ENCODE assay signal across 8 cellular contexts in genomic region chr17:45601605-45602539, GRCh38.
DNase-seq lines count a peak whose midpoint lies in the region; ATAC-seq and TF ChIP-seq lines count a peak whose summit lies in the region.
"Not testable (repeated sequence)": the region's sequence is repeated elsewhere in the genome, so short reads cannot be mapped to it uniquely, and the experiment has no call there.

No MANE protein-coding gene starts in this region.

- not testable (repeated sequence) for H3K4me1 ChIP-seq in HEK293 (ENCODE audit: control insufficient read depth, insufficient read depth, low read length); foreskin keratinocyte; right lobe of liver; psoas muscle; upper lobe of right lung

- CTCF ChIA-PET in Calu3 (lab: Charles Lee); HEK293 (lab: Yijun Ruan, JAX); WTC11 (lab: Charles Lee): not testable (repeated sequence)

- H3K4me3 Mint-ChIP-seq in Calu3 (ENCODE audit: low read depth, unreplicated experiment) (peak overlapping the region; percentile 27), WTC11 (peak overlapping the region; percentile 47)

- WGBS in right lobe of liver (ENCODE audit: insufficient coverage, low coverage, low lambda C conversion rate, missing lambda C conversion rate) = no CpG with 5 or more reads among the region's 63 CpGs
- 76 to 89% (median 79%) methylated on average over 13 to 16 of the region's 63 CpGs for WGBS in psoas muscle, 3 donors

- not testable (repeated sequence) for H3K36me3 Mint-ChIP-seq in Calu3 (ENCODE audit: insufficient read depth, unreplicated experiment); WTC11

- not testable (repeated sequence) for H3K36me3 ChIP-seq in HEK293 (ENCODE audit: control insufficient read depth in 2 of 2, insufficient read depth in 1 of 2, low read length in 2 of 2); right lobe of liver; psoas muscle (ENCODE audit: insufficient read depth in 1 of 2, low read depth in 1 of 2); upper lobe of right lung

- not testable (repeated sequence) for H3K27ac ChIP-seq in HEK293 (ENCODE audit: extremely low read depth, low read depth, low read length); foreskin keratinocyte; right lobe of liver; psoas muscle; upper lobe of right lung

- not testable (repeated sequence) for BruUV-seq in Calu3 (replicated peaks; lab: Mats Ljungman, UMichigan)

- ATAC-seq in WTC11 (peak; percentile 74), foreskin keratinocyte (peak; percentile 20), left ventricle myocardium superior (peak; percentile 45), right lobe of liver (peak; percentile 21 to 64 (median 55)), psoas muscle (peak in 3 of 4 donors; percentile 51 to 53 (median 52)), upper lobe of right lung (peak; percentile 55)

- POLR2A ChIA-PET in HEK293 (lab: Yijun Ruan, JAX); WTC11 (lab: Charles Lee): not testable (repeated sequence)

- H3K9me3 Mint-ChIP-seq in Calu3 (ENCODE audit: low read depth, unreplicated experiment); WTC11: not testable (repeated sequence)

- H3K4me3 ChIP-seq in HEK293 (ENCODE audit: low read depth, low read length); right lobe of liver; psoas muscle; upper lobe of right lung: not testable (repeated sequence)

- not testable (repeated sequence) for H3K9me3 ChIP-seq in HEK293 (ENCODE audit: control insufficient read depth, insufficient read depth, low read depth, low read length); right lobe of liver; psoas muscle; upper lobe of right lung

- TF ChIP-seq CTCF in Calu3 (IDR thresholded peaks at IDR 0.05; ENCODE audit: unreplicated experiment); HEK293 (tag by site-specific recombination; IDR thresholded peaks at IDR 0.05); WTC11 (IDR thresholded peaks at IDR 0.05); foreskin keratinocyte (conservative IDR thresholded peaks at IDR 0.05); right lobe of liver (IDR thresholded peaks at IDR 0.05); psoas muscle (IDR thresholded peaks at IDR 0.05); upper lobe of right lung (IDR thresholded peaks at IDR 0.05): not testable (repeated sequence)

- not testable (repeated sequence) for H3K27me3 ChIP-seq in foreskin keratinocyte; right lobe of liver; psoas muscle (ENCODE audit: insufficient read depth in 3 of 3, low read length in 2 of 3); upper lobe of right lung

- H3K27ac Mint-ChIP-seq in Calu3 (ENCODE audit: unreplicated experiment); WTC11: not testable (repeated sequence)

- DNase-seq in Calu3; WTC11 (ENCODE audit: low spot score); foreskin keratinocyte; left ventricle myocardium superior; right lobe of liver; psoas muscle; upper lobe of right lung: not testable (repeated sequence)

- not testable (repeated sequence) for TF ChIP-seq POLR2A in right lobe of liver (IDR thresholded peaks at IDR 0.05)

- peaks cover 12% of the 10 kb centered on the region for H3K27me3 Mint-ChIP-seq in Calu3 (ENCODE audit: unreplicated experiment)
- not testable (repeated sequence) for H3K27me3 Mint-ChIP-seq in WTC11 (ENCODE audit: low read depth)

- H3K4me1 Mint-ChIP-seq in Calu3 (ENCODE audit: low read depth, unreplicated experiment); WTC11: not testable (repeated sequence)

- intact Hi-C loops in Calu3 (cut with micrococcal nuclease; ENCODE audit: unreplicated experiment); left ventricle myocardium superior (cut with micrococcal nuclease); right lobe of liver (cut with DNase I); psoas muscle (cut with DNase I); upper lobe of right lung (cut with DNase I): not testable (repeated sequence)

TF ChIP-seq in HEK293, 187 proteins besides CTCF, POLR2A, EP300 and RAD21:
- peak; percentile 48; the same call in 1 of the 2 replicates for TF ChIP-seq ZNF366 (tag by site-specific recombination; conservative IDR thresholded peaks at IDR 0.05)

TF ChIP-seq in WTC11, 78 proteins besides CTCF, POLR2A, EP300 and RAD21:
- TF ChIP-seq ZNF512 (CRISPR knock-in tag; IDR thresholded peaks at IDR 0.05; ENCODE audit: borderline replicate concordance) = 0 out of 2 replicates have a peak, but pooled peaks have one; percentile 76
TF ChIP-seq in WTC11: peak in this region for 1; not testable (repeated sequence) for 77.

Comparison
In these comparisons a context has a peak if more than half of its experiments do, and no peak if none do; other contexts are left out.
1. ATAC-seq: peak in every context shown above with its lines; median percentile 74 in WTC11; 55 in right lobe of liver; 55 in upper lobe of right lung; 52 in psoas muscle; 45 in left ventricle myocardium superior; 20 in foreskin keratinocyte.